13 cellular contexts compared by ENCODE assay signal in genomic region chr6:137853569-137854213, GRCh38. TPM values are rescaled to one million over a fixed set of nuclear protein-coding genes. Genes with fewer than 3 reads are reported as not detected.
DNase-seq lines count a peak whose midpoint lies in the region; ATAC-seq and TF ChIP-seq lines count a peak whose summit lies in the region.
"Had no signal": no experiment of that assay in that cellular context is flagged by ENCODE, and none has a peak within 500 bp of the region (broad histone marks: within the 10 kb centered on the region; RNA-seq: fewer than 3 reads in every experiment).

No MANE protein-coding gene starts in this region.

- ATAC-seq in activated CD4-positive, CD25-positive, alpha-beta regulatory T cell treated with anti-CD3 and anti-CD28 coated beads, Interleukin-2, amount 50 U/mL, for 24 hours: peak; percentile 7 to 19
- ATAC-seq in heart left ventricle: no peak
- ATAC-seq: naive thymus-derived CD4-positive, alpha-beta T cell had no signal

- no peak overlapping the region for H3K4me3 ChIP-seq in heart left ventricle
- H3K4me3 ChIP-seq: SJSA1 had no signal

- no peak for TF ChIP-seq POLR2A in heart left ventricle (IDR thresholded peaks at IDR 0.05)

- no peak for DNase-seq in activated CD4-positive, CD25-positive, alpha-beta regulatory T cell treated with anti-CD3 and anti-CD28 coated beads, Interleukin-2, amount 50 U/mL, for 72 hours
- DNase-seq in RPMI7951 (ENCODE audit: low read depth): peak; percentile 84
- DNase-seq in epithelial cell of prostate (ENCODE audit: low read depth, low spot score): peak; percentile 58
- no peak for DNase-seq in activated T-cell treated with anti-CD3 and anti-CD28 coated beads, Interleukin-2, amount 50 U/mL, for 48 hours
- no peak for DNase-seq in NCI-H1417 treated with DMSO at 0.1 percent for 48 hours (lab: John Stamatoyannopoulos, UW)
- DNase-seq in NCI-H82 (lab: John Stamatoyannopoulos, UW): no peak
- DNase-seq in heart left ventricle: no peak
- DNase-seq: COR-L47; cortex of kidney; naive thymus-derived CD4-positive, alpha-beta T cell; NK-92 treated with Interleukin-12 subunit alpha and Interleukin-12 subunit beta, amount 100 ng/mL, for 24 hours had no signal

- TF ChIP-seq CTCF in heart left ventricle (IDR thresholded peaks at IDR 0.05): no peak

- no peaks in the 10 kb centered on the region for H3K9me3 ChIP-seq in heart left ventricle
- H3K9me3 ChIP-seq: SJSA1 had no signal

- peaks cover 0 to 15% (median 3%) of the 10 kb centered on the region in 12 donors for H3K4me1 ChIP-seq in heart left ventricle

- 92 to 95% (median 92%) methylated on average over 7 of the region's 7 CpGs for WGBS in heart left ventricle, 4 donors

- intact Hi-C loops in heart left ventricle (cut with DNase I): no loop called here

- H3K36me3 ChIP-seq in heart left ventricle: no peaks in the 10 kb centered on the region
- H3K36me3 ChIP-seq: SJSA1 had no signal

- no peaks in the 10 kb centered on the region for H3K27me3 ChIP-seq in heart left ventricle
- H3K27me3 ChIP-seq: SJSA1 had no signal

- H3K27ac ChIP-seq in epithelial cell of prostate (peak overlapping the region; percentile 94), heart left ventricle (no peak overlapping the region)
- H3K27ac ChIP-seq: SJSA1 had no signal

RNA-seq across cellular contexts. Expression of gene TNFAIP3, which starts 13.4 kb away (rescaled TPM):
- total RNA-seq in RPMI7951 (2014; rRNA removed; shearing (Covaris generic)): 4.9 and 5.4 TPM in 2 replicates
- 10 to 100 TPM in 2 of 9 donors, 1 to 10 TPM in 7; 3.2 to 33.7 (median 6.0) TPM for total RNA-seq in heart left ventricle
- 1 to 10 TPM; 3.0 to 3.3 TPM for polyA plus RNA-seq in heart left ventricle

Comparison
In these comparisons a context has a peak if more than half of its experiments do, and no peak if none do; other contexts are left out.
1. ATAC-seq: peak in activated CD4-positive, CD25-positive, alpha-beta regulatory T cell treated with anti-CD3 and anti-CD28 coated beads, Interleukin-2, amount 50 U/mL, for 24 hours (2 of 2); none in heart left ventricle (0 of 4).
2. DNase-seq: peak in RPMI7951 (single experiment) and epithelial cell of prostate (single experiment); none in activated CD4-positive, CD25-positive, alpha-beta regulatory T cell treated with anti-CD3 and anti-CD28 coated beads, Interleukin-2, amount 50 U/mL, for 72 hours (single experiment), activated T-cell treated with anti-CD3 and anti-CD28 coated beads, Interleukin-2, amount 50 U/mL, for 48 hours (0 of 2), NCI-H1417 treated with DMSO at 0.1 percent for 48 hours (single experiment), NCI-H82 (single experiment) and heart left ventricle (0 of 5).